8 cellular contexts compared by ENCODE assay signal in genomic region chr11:33257160-33257896, GRCh38. TPM values are rescaled to one million over a fixed set of nuclear protein-coding genes. Genes with fewer than 3 reads are reported as not detected.
DNase-seq lines count a peak whose midpoint lies in the region; ATAC-seq and TF ChIP-seq lines count a peak whose summit lies in the region.

Gene HIPK3 (plus strand): TSS chr11:33257381.

- ATAC-seq in GM21381 (IDR thresholded peaks at IDR 0.05; ENCODE audit: unreplicated experiment) (peak; percentile 79), PC-3 (peak; percentile 79)

- peak; percentile 88 for DNase-seq in DMS 273 (lab: John Stamatoyannopoulos, UW; ENCODE audit: unreplicated experiment)
- DNase-seq in HUDEP-2 (lab: John Stamatoyannopoulos, UW; ENCODE audit: unreplicated experiment in 76 of 76) = peak in 68 of 76 experiments; percentile 13 to 79 (median 57)
- peak; percentile 80 for DNase-seq in PC-3
- peak; percentile 83 for DNase-seq in activated T-cell treated with anti-CD3 and anti-CD28 coated beads, Interleukin-2, amount 50 U/mL, for 1 hour
- DNase-seq in erythroblast (lab: John Stamatoyannopoulos, UW) = peak; percentile 84 to 91
- peak; percentile 83 for DNase-seq in stimulated activated CD8-positive, alpha-beta memory T cell treated with anti-CD3 and anti-CD28 coated beads, Interleukin-4, amount 100 ng/mL, for 48 hours

- peaks cover 20% of the 10 kb centered on the region for H4K20me1 ChIP-seq in PC-3 (ENCODE audit: low read length)

- peak; percentile 84 for TF ChIP-seq POLR2A in erythroblast (IDR thresholded peaks at IDR 0.05; ENCODE audit: low read length)

- no peaks in the 10 kb centered on the region for H3K9me2 ChIP-seq in PC-3 (replicated peaks; ENCODE audit: low read length)

- no peak; the same call in 1 of the 2 replicates for TF ChIP-seq CTCF in PC-3 (conservative IDR thresholded peaks at IDR 0.05; ENCODE audit: low read depth, low read length)

- intact Hi-C loops in PC-3 (cut with micrococcal nuclease) = loop anchor here (5.0 kb wide), 2 partner anchors 90 to 430 kb away; no protein-coding TSS in a partner anchor

- H3K4me3 ChIP-seq in PC-3 (ENCODE audit: low read length) (peak within 1 kb of the TSS; percentile 84), mucosa of stomach (ENCODE audit: low read length) (peak within 1 kb of the TSS; percentile 95)

- peaks cover 49% of the 10 kb centered on the region for H3K79me2 ChIP-seq in PC-3 (ENCODE audit: low read length)

- BruUV-seq in PC-3 (replicated peaks; lab: Mats Ljungman, UMichigan) = no TSS peak

- peak within 1 kb of the TSS; percentile 90 for H3K4me2 ChIP-seq in PC-3 (ENCODE audit: low read length)

- no peaks in the 10 kb centered on the region for H3F3A ChIP-seq in PC-3 (ENCODE audit: low read length, unreplicated experiment)

- CTCF ChIA-PET in PC-3 (lab: Charles Lee) = interaction anchor here (0.9 kb wide), 1 partner anchor 23 kb away, joined by 3 read pairs; no protein-coding TSS in a partner anchor

- no peaks in the 10 kb centered on the region for H3K9me3 ChIP-seq in PC-3 (ENCODE audit: low read length)
- H3K9me3 ChIP-seq in mucosa of stomach (ENCODE audit: control insufficient read depth, low read length) = no peaks in the 10 kb centered on the region

- H3K9ac ChIP-seq in PC-3 (ENCODE audit: low read length) (peak within 1 kb of the TSS; percentile 99), mucosa of stomach (ENCODE audit: low read length) (peak within 1 kb of the TSS; percentile 100)

- no peaks in the 10 kb centered on the region for H3K36me3 ChIP-seq in PC-3 (ENCODE audit: low read depth, low read length)
- no peaks in the 10 kb centered on the region for H3K36me3 ChIP-seq in mucosa of stomach (ENCODE audit: control insufficient read depth, insufficient read depth, low read length)

- POLR2A ChIA-PET in PC-3 (lab: Charles Lee; ENCODE audit: unreplicated experiment) = no interaction called here

- H2AFZ ChIP-seq in PC-3 (ENCODE audit: low read length) = peak within 1 kb of the TSS; percentile 91

- peaks cover 18% of the 10 kb centered on the region for H3K4me1 ChIP-seq in PC-3 (ENCODE audit: insufficient read depth, low read length)
- peaks cover 5% of the 10 kb centered on the region for H3K4me1 ChIP-seq in mucosa of stomach (ENCODE audit: control insufficient read depth, insufficient read depth, low read length)

- peak within 1 kb of the TSS; percentile 92 for H3K27ac ChIP-seq in PC-3 (ENCODE audit: low read length)

- H3K27me3 ChIP-seq in PC-3 (ENCODE audit: low read length) (no peaks in the 10 kb centered on the region), mucosa of stomach (ENCODE audit: control insufficient read depth, insufficient read depth, low read length) (no peaks in the 10 kb centered on the region)

RNA-seq across cellular contexts. Expression of gene HIPK3, which starts in this region (rescaled TPM):
- 19.4 and 28.1 TPM in 2 replicates for total RNA-seq in PC-3 (2014; rRNA removed)

Comparison
In these comparisons a context has a peak if more than half of its experiments do, and no peak if none do; other contexts are left out.
1. Peak in every context shown above with its lines: DNase-seq, ATAC-seq, H3K4me3 ChIP-seq and H3K27ac ChIP-seq.